Comparison of ENCODE assay signal across 8 cellular contexts in genomic region chr11:93541884-93542752, GRCh38. TPM values are rescaled to one million over a fixed set of nuclear protein-coding genes. Genes with fewer than 3 reads are reported as not detected.
DNase-seq lines count a peak whose midpoint lies in the region; ATAC-seq and TF ChIP-seq lines count a peak whose summit lies in the region.

No MANE protein-coding gene starts in this region.

- peaks cover 6% of the 10 kb centered on the region for H3K27me3 Mint-ChIP-seq in activated T-cell treated with anti-CD3 and anti-CD28 coated beads, Interleukin-2, amount 50 U/mL, for 24 hours
- peaks cover 0 to 9% (median 0%) of the 10 kb centered on the region in 5 donors for H3K27me3 Mint-ChIP-seq in naive thymus-derived CD4-positive, alpha-beta T cell

- CTCF ChIA-PET in naive thymus-derived CD4-positive, alpha-beta T cell (lab: Charles Lee) = interaction anchor here (1.3 kb wide), 1 partner anchor 13 kb away, joined by 4 read pairs; no protein-coding TSS in a partner anchor

- TF ChIP-seq CTCF in fibroblast of pulmonary artery (IDR thresholded peaks at IDR 0.05; ENCODE audit: low read length, missing control alignments) (no peak), upper lobe of left lung (IDR thresholded peaks at IDR 0.05) (no peak)

- H3K4me3 Mint-ChIP-seq in activated T-cell treated with anti-CD3 and anti-CD28 coated beads, Interleukin-2, amount 50 U/mL, for 24 hours = peak overlapping the region; percentile 81
- peak overlapping the region; percentile 64 to 92 (median 86) for H3K4me3 Mint-ChIP-seq in naive thymus-derived CD4-positive, alpha-beta T cell

- peak overlapping the region; percentile 33 for H3K27ac ChIP-seq in naive thymus-derived CD4-positive, alpha-beta T cell (ENCODE audit: low read depth, low read length)
- H3K27ac ChIP-seq in upper lobe of left lung = peak overlapping the region; percentile 83 to 91 (median 86)

- no peaks in the 10 kb centered on the region for H3K9me3 Mint-ChIP-seq in activated T-cell treated with anti-CD3 and anti-CD28 coated beads, Interleukin-2, amount 50 U/mL, for 24 hours
- H3K9me3 Mint-ChIP-seq in naive thymus-derived CD4-positive, alpha-beta T cell = no peaks in the 10 kb centered on the region

- no peaks in the 10 kb centered on the region for H3K27me3 ChIP-seq in naive thymus-derived CD4-positive, alpha-beta T cell (ENCODE audit: control insufficient read depth in 2 of 2, insufficient read depth in 2 of 2, low read length in 2 of 2)
- no peaks in the 10 kb centered on the region for H3K27me3 ChIP-seq in upper lobe of left lung

- no peak for TF ChIP-seq EP300 in upper lobe of left lung (IDR thresholded peaks at IDR 0.05)

- peaks cover 34% of the 10 kb centered on the region for H3K4me1 Mint-ChIP-seq in activated T-cell treated with anti-CD3 and anti-CD28 coated beads, Interleukin-2, amount 50 U/mL, for 24 hours (ENCODE audit: low read depth)
- H3K4me1 Mint-ChIP-seq in naive thymus-derived CD4-positive, alpha-beta T cell = peaks cover 6 to 48% (median 21%) of the 10 kb centered on the region in 7 donors

- H3K4me1 ChIP-seq in naive thymus-derived CD4-positive, alpha-beta T cell (ENCODE audit: control insufficient read depth in 2 of 2, insufficient read depth in 2 of 2, low read length in 2 of 2) = no peaks in the 10 kb centered on the region
- peaks cover 15 to 61% (median 38%) of the 10 kb centered on the region in 4 donors for H3K4me1 ChIP-seq in upper lobe of left lung

- WGBS in upper lobe of left lung, 2 donors = 15 to 30% methylated on average over 12 to 23 of the region's 23 CpGs

- DNase-seq in Ammon's horn (ENCODE audit: low spot score) (peak; percentile 59), NCI-H69 (lab: John Stamatoyannopoulos, UW) (peak; percentile 87), fibroblast of pulmonary artery (ENCODE audit: low read depth) (peak; percentile 47), upper lobe of left lung (peak in 1 of 2 donors; percentile 58)
- peak; percentile 64 for DNase-seq in activated T-cell treated with anti-CD3 and anti-CD28 coated beads, Interleukin-2, amount 50 U/mL, for 24 hours
- peak in 8 of 9 donors; percentile 15 to 51 (median 30) for DNase-seq in naive thymus-derived CD4-positive, alpha-beta T cell

- H3K4me3 ChIP-seq in fibroblast of pulmonary artery (replicated peaks; ENCODE audit: low read depth, low read length) = peak overlapping the region; percentile 66
- peak overlapping the region; percentile 48 for H3K4me3 ChIP-seq in naive thymus-derived CD4-positive, alpha-beta T cell (ENCODE audit: low read length)
- H3K4me3 ChIP-seq in upper lobe of left lung = peak overlapping the region; percentile 63 to 91 (median 77)

- H3K9me3 ChIP-seq in naive thymus-derived CD4-positive, alpha-beta T cell (ENCODE audit: control insufficient read depth in 2 of 3, low read length in 3 of 3) = no peaks in the 10 kb centered on the region
- no peaks in the 10 kb centered on the region for H3K9me3 ChIP-seq in upper lobe of left lung

- H3K36me3 ChIP-seq in naive thymus-derived CD4-positive, alpha-beta T cell (ENCODE audit: control insufficient read depth in 2 of 3, insufficient read depth in 3 of 3, low read length in 3 of 3) = no peaks in the 10 kb centered on the region
- no peaks in the 10 kb centered on the region for H3K36me3 ChIP-seq in upper lobe of left lung

- ATAC-seq in GM18867 (IDR thresholded peaks at IDR 0.05; ENCODE audit: unreplicated experiment) (peak; percentile 63), HG03039 (IDR thresholded peaks at IDR 0.05; ENCODE audit: unreplicated experiment) (peak; percentile 38), upper lobe of left lung (ENCODE audit: low FRiP score in 2 of 2) (peak; percentile 71 to 75)
- ATAC-seq in naive thymus-derived CD4-positive, alpha-beta T cell = peak; percentile 69

- intact Hi-C loops in naive thymus-derived CD4-positive, alpha-beta T cell (cut with micrococcal nuclease) = loop anchor here (1.0 to 10.0 kb wide), 12 partner anchors 16 to 1525 kb away; partner anchors contain the start of genes C11orf54 (in 2 of the 2), TAF1D (in 2 of the 2), ANKRD49 (in 1 of the 2) and MED17 (in 1 of the 2)

- TF ChIP-seq POLR2A in upper lobe of left lung (IDR thresholded peaks at IDR 0.05) = peak in 1 of 4 donors; percentile 39

- POLR2A ChIA-PET in naive thymus-derived CD4-positive, alpha-beta T cell (lab: Charles Lee) = interaction anchor here (0.6 to 1.2 kb wide), 3 partner anchors 8 to 200 kb away, joined by 3 read pairs; partner anchors contain the start of genes C11orf54 and TAF1D

- peak overlapping the region; percentile 89 for H3K27ac Mint-ChIP-seq in activated T-cell treated with anti-CD3 and anti-CD28 coated beads, Interleukin-2, amount 50 U/mL, for 24 hours
- peak overlapping the region in 5 of 9 donors; percentile 9 to 83 (median 63) for H3K27ac Mint-ChIP-seq in naive thymus-derived CD4-positive, alpha-beta T cell

- no peaks in the 10 kb centered on the region for H3K36me3 Mint-ChIP-seq in activated T-cell treated with anti-CD3 and anti-CD28 coated beads, Interleukin-2, amount 50 U/mL, for 24 hours (ENCODE audit: low read depth)
- H3K36me3 Mint-ChIP-seq in naive thymus-derived CD4-positive, alpha-beta T cell = no peaks in the 10 kb centered on the region

RNA-seq across cellular contexts. Expression of gene SMCO4, which starts 1.1 kb away (rescaled TPM):
- 10 to 100 TPM in 2 of 5 experiments, 1 to 10 TPM in 3; 2.9 to 34.7 (median 5.9) TPM for total RNA-seq in naive thymus-derived CD4-positive, alpha-beta T cell
- 1 to 10 TPM in 1 of 2 donors, under 1 TPM in 1; 0.97 to 3.9 TPM for polyA plus RNA-seq in naive thymus-derived CD4-positive, alpha-beta T cell
- 10 to 100 TPM; 13.6 to 62.4 (median 42.1) TPM for total RNA-seq in upper lobe of left lung
